ENCODE assay signal across 23 cellular contexts in the genomic region with DNA sequence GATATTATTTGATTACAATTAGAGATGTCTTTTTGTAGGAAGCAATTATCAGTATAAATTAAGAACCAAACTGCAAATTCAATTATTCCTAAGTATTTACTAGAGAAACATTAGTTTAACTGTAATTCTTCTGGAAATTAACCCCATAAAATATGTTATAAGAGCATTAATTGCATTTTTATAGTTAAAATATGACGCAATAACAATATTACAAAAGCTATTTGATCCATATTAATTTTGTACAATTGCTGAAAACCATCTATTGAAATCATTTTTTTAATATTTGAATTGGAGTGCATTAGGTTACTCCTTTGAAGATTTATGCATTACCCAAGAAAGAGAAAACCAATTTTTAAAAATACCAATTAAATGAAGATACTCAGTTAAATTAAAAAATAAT.
DNase-seq lines count a peak whose midpoint lies in the region; ATAC-seq, FAIRE-seq and TF ChIP-seq lines count a peak whose summit lies in the region.
"Had no signal": no experiment of that assay in that cellular context is flagged by ENCODE, and none has a peak within 500 bp of the region (broad histone marks: within the 10 kb centered on the region; RNA-seq: fewer than 3 reads in every experiment).

No MANE protein-coding gene starts in this region.

- H3K9me3 ChIP-seq in mammary epithelial cell (replicated peaks; ENCODE audit: insufficient read depth, low read length) (no peaks in the 10 kb centered on the region), IMR-90 (ENCODE audit: control insufficient read depth, insufficient read depth, low read length) (no peaks in the 10 kb centered on the region), K562 (replicated peaks; ENCODE audit: control insufficient read depth, insufficient read depth, low read depth, low read length) (no peaks in the 10 kb centered on the region; the same call in 1 of the 2 replicates), keratinocyte (ENCODE audit: control insufficient read depth, low read depth, low read length) (no peaks in the 10 kb centered on the region)
- H3K9me3 ChIP-seq: A549; BLaER1 treated with 17β-estradiol and CSF1 and Interleukin-3, amounts not matched to agents 10 nM and 100 nM; Caco-2 had no signal

- H3K9ac ChIP-seq in mammary epithelial cell (ENCODE audit: insufficient read depth, low read length) (no peak overlapping the region), IMR-90 (ENCODE audit: low read depth, low read length) (no peak overlapping the region), K562 (ENCODE audit: insufficient read depth in 1 of 2, low read depth in 2 of 2, low read length in 2 of 2) (no peak overlapping the region), keratinocyte (ENCODE audit: control insufficient read depth, extremely low read depth, insufficient read depth, low read length) (no peak overlapping the region)
- H3K9ac ChIP-seq: BLaER1 treated with 17β-estradiol and CSF1 and Interleukin-3, amounts not matched to agents 10 nM and 100 nM had no signal

- no peak for TF ChIP-seq EP300 in K562 (IDR thresholded peaks at IDR 0.05; ENCODE audit: low read length)

- TF ChIP-seq POLR2A in IMR-90 (IDR thresholded peaks at IDR 0.05; ENCODE audit: low read depth, low read length) = no peak
- TF ChIP-seq POLR2A in K562 (conservative IDR thresholded peaks at IDR 0.05) = no peak

- intact Hi-C loops in mammary epithelial cell (cut with micrococcal nuclease) (loop anchor here (1.0 kb wide), 1 partner anchor 76 kb away; no protein-coding TSS in a partner anchor), MCF 10A (cut with micrococcal nuclease) (no loop called here), IMR-90 (cut with micrococcal nuclease) (no loop called here), K562 (cut with micrococcal nuclease) (no loop called here)

- ATAC-seq in IMR-90 (ENCODE audit: low read depth) = no peak
- no peak for ATAC-seq in K562
- ATAC-seq in GM21515 (IDR thresholded peaks at IDR 0.05; ENCODE audit: unreplicated experiment) = no peak
- ATAC-seq: A549; CD8-positive, alpha-beta T cell had no signal

- H3K4me3 ChIP-seq in mammary epithelial cell (replicated peaks in 1 of 3; ENCODE audit: insufficient read depth in 1 of 3, low read depth in 2 of 3, low read length in 3 of 3) (no peak overlapping the region), IMR-90 (ENCODE audit: insufficient read depth, low read depth, low read length) (no peak overlapping the region), K562 (no peak overlapping the region), keratinocyte (ENCODE audit: control insufficient read depth in 2 of 3, extremely low read depth in 1 of 3, insufficient read depth in 2 of 3, low read depth in 1 of 3, low read length in 3 of 3) (no peak overlapping the region)
- H3K4me3 ChIP-seq: A549; BLaER1 treated with 17β-estradiol and CSF1 and Interleukin-3, amounts not matched to agents 10 nM and 100 nM had no signal

- no peak overlapping the region for H3K4me3 Mint-ChIP-seq in MCF 10A (ENCODE audit: unreplicated experiment)
- H3K4me3 Mint-ChIP-seq: B cell; CD4-positive, alpha-beta T cell; CD8-positive, alpha-beta T cell had no signal

- H2AK9ac ChIP-seq in IMR-90 (replicated peaks; ENCODE audit: low read depth, low read length, poor library complexity) = no peak overlapping the region

- DNase-seq in mammary epithelial cell (no peak), MCF 10A (ENCODE audit: unreplicated experiment) (no peak), IMR-90 (no peak), K562 (ENCODE audit: extremely low read depth in 1 of 4, low spot score in 3 of 4) (no peak), keratinocyte (ENCODE audit: low read depth, low spot score) (no peak)
- no peak for DNase-seq in central memory CD4-positive, alpha-beta T cell
- DNase-seq: AML-193; Caco-2; Calu3; CD4-positive, alpha-beta T cell; CD8-positive, alpha-beta T cell; DMS79 treated with DMSO at 0.1 percent for 48 hours; GF-D8 had no signal

- no peak overlapping the region for H2BK5ac ChIP-seq in IMR-90 (ENCODE audit: low read depth, low read length, poor library complexity, severe bottlenecking)

- H3K9me1 ChIP-seq in IMR-90 (ENCODE audit: insufficient read depth, low read length) (no peaks in the 10 kb centered on the region), K562 (ENCODE audit: control insufficient read depth, insufficient read depth, low read length) (no peaks in the 10 kb centered on the region), keratinocyte (ENCODE audit: control insufficient read depth, extremely low read depth, insufficient read depth, low read length) (no peaks in the 10 kb centered on the region)

- H2BK120ac ChIP-seq in IMR-90 (ENCODE audit: low read depth, low read length) = no peak overlapping the region

- H3K23ac ChIP-seq in IMR-90 (ENCODE audit: low read depth, low read length) = no peak overlapping the region

- no peak overlapping the region for H4K91ac ChIP-seq in IMR-90 (ENCODE audit: insufficient read depth, low read depth, low read length)

- in situ Hi-C loops in mammary epithelial cell (cut with MboI; ENCODE audit: low sequenced_read_pairs in 2 of 2) = no loop called here
- in situ Hi-C loops in IMR-90 (cut with MboI; ENCODE audit: low sequenced_read_pairs) = no loop called here
- in situ Hi-C loops in K562 (cut with MboI) = no loop called here

- 50% methylated on average over 1 of the region's 1 CpG for WGBS in mammary epithelial cell (ENCODE audit: low coverage, missing lambda C conversion rate)
- WGBS in IMR-90 (ENCODE audit: extremely low coverage in 2 of 2, insufficient read length in 1 of 2), 2 experiments = no CpG with 5 or more reads among the region's 1 CpG
- 0% methylated on average over 1 of the region's 1 CpG for WGBS in K562 (ENCODE audit: insufficient coverage, low coverage, missing lambda C conversion rate)

- H3K56ac ChIP-seq in IMR-90 (ENCODE audit: extremely low read depth, insufficient read depth, low read length) = no peak overlapping the region

- TF ChIP-seq CTCF in mammary epithelial cell (conservative IDR thresholded peaks at IDR 0.05 in 1 of 2, IDR thresholded peaks at IDR 0.05 in 1 of 2; ENCODE audit: extremely low read depth in 1 of 2, insufficient read depth in 1 of 2, low read depth in 1 of 2, low read length in 2 of 2) (no peak), MCF 10A (IDR thresholded peaks at IDR 0.05; ENCODE audit: unreplicated experiment) (no peak), IMR-90 (conservative IDR thresholded peaks at IDR 0.05; ENCODE audit: low read depth, low read length) (no peak), K562 (IDR thresholded peaks at IDR 0.05 in 2 of 3, conservative IDR thresholded peaks at IDR 0.05 in 1 of 3; ENCODE audit: insufficient read depth in 2 of 3, low read depth in 1 of 3, low read length in 3 of 3) (no peak), keratinocyte (optimal IDR thresholded peaks at IDR 0.05 in 1 of 3, IDR thresholded peaks at IDR 0.05 in 1 of 3, conservative IDR thresholded peaks at IDR 0.05 in 1 of 3; ENCODE audit: extremely low read depth in 1 of 3, insufficient read depth in 2 of 3, low read length in 3 of 3) (no peak)

- BruUV-seq in mammary epithelial cell (replicated peaks; lab: Mats Ljungman, UMichigan) (TSS peak; percentile 93), MCF 10A (replicated peaks; lab: Mats Ljungman, UMichigan) (no TSS peak), IMR-90 (replicated peaks; lab: Mats Ljungman, UMichigan) (no TSS peak), K562 (replicated peaks; lab: Mats Ljungman, UMichigan) (no TSS peak)

- CTCF ChIA-PET in mammary epithelial cell (lab: Charles Lee; ENCODE audit: low non-redundant PET) (interaction anchor here (0.5 kb wide), 1 partner anchor 44 kb away, joined by 3 read pairs; no protein-coding TSS in a partner anchor), MCF 10A (lab: Yijun Ruan, JAX) (no interaction called here), IMR-90 (lab: Yijun Ruan, JAX) (no interaction called here), K562 (lab: Yijun Ruan, JAX; ENCODE audit: low intra/inter-chr PET ratio) (no interaction called here)

- H3K4me1 ChIP-seq in mammary epithelial cell (ENCODE audit: insufficient read depth, low read length) (peaks cover 5% of the 10 kb centered on the region), IMR-90 (ENCODE audit: control insufficient read depth, insufficient read depth, low read length) (no peaks in the 10 kb centered on the region), K562 (replicated peaks in 1 of 2; ENCODE audit: control insufficient read depth in 2 of 2, insufficient read depth in 2 of 2, low read length in 2 of 2) (no peaks in the 10 kb centered on the region), keratinocyte (ENCODE audit: control insufficient read depth, extremely low read depth, insufficient read depth, low read length) (peaks cover 8% of the 10 kb centered on the region)
- H3K4me1 ChIP-seq: A549; BLaER1 treated with 17β-estradiol and CSF1 and Interleukin-3, amounts not matched to agents 10 nM and 100 nM; Caco-2 had no signal

- no peak overlapping the region for H2BK15ac ChIP-seq in IMR-90 (ENCODE audit: low read depth, low read length)

- H3K27ac ChIP-seq in mammary epithelial cell (ENCODE audit: insufficient read depth, low read depth, low read length) = peak overlapping the region; percentile 8
- H3K27ac ChIP-seq in IMR-90 (ENCODE audit: insufficient read depth, low read length) = no peak overlapping the region
- H3K27ac ChIP-seq in K562 (ENCODE audit: extremely low read depth, low read depth, low read length) = no peak overlapping the region
- peak overlapping the region; percentile 4 for H3K27ac ChIP-seq in keratinocyte (ENCODE audit: control insufficient read depth, insufficient read depth, low read length)
- H3K27ac ChIP-seq: 22Rv1; A549; BLaER1 treated with 17β-estradiol and CSF1 and Interleukin-3, amounts not matched to agents 10 nM and 100 nM; C4-2B had no signal

- no peak overlapping the region for H3K4me2 ChIP-seq in mammary epithelial cell (ENCODE audit: insufficient read depth, low read depth, low read length)
- no peak overlapping the region for H3K4me2 ChIP-seq in IMR-90 (ENCODE audit: low read depth, low read length)
- no peak overlapping the region for H3K4me2 ChIP-seq in K562 (ENCODE audit: insufficient read depth, low read length)
- no peak overlapping the region for H3K4me2 ChIP-seq in keratinocyte (ENCODE audit: control insufficient read depth, extremely low read depth, insufficient read depth, low read depth, low read length)
- H3K4me2 ChIP-seq: A549; BLaER1 treated with 17β-estradiol and CSF1 and Interleukin-3, amounts not matched to agents 10 nM and 100 nM had no signal

- no peak for TF ChIP-seq RAD21 in IMR-90 (IDR thresholded peaks at IDR 0.05; ENCODE audit: low read length)
- TF ChIP-seq RAD21 in K562 (CRISPR knock-in tag; conservative IDR thresholded peaks at IDR 0.05 in 1 of 2, IDR thresholded peaks at IDR 0.05 in 1 of 2) = no peak

- H2AFZ ChIP-seq in mammary epithelial cell (ENCODE audit: low read depth, low read length) = no peak overlapping the region
- H2AFZ ChIP-seq in IMR-90 (replicated peaks; ENCODE audit: low read length, poor library complexity) = no peak overlapping the region
- H2AFZ ChIP-seq in K562 (ENCODE audit: low read depth, low read length) = no peak overlapping the region
- H2AFZ ChIP-seq in keratinocyte (ENCODE audit: control insufficient read depth, low read length) = no peak overlapping the region

- H3K9me3 Mint-ChIP-seq in MCF 10A (ENCODE audit: unreplicated experiment) = no peaks in the 10 kb centered on the region
- H3K9me3 Mint-ChIP-seq: CD4-positive, alpha-beta T cell had no signal

- FAIRE-seq in K562 (lab: Jason Lieb, UNC) (no peak), keratinocyte (lab: Jason Lieb, UNC) (no peak)
- FAIRE-seq: A549, D721Med, G401.6, GM12891, GM19239 had no signal

- H2AK5ac ChIP-seq in IMR-90 (ENCODE audit: low read depth, low read length) = no peak overlapping the region

- H3K27ac Mint-ChIP-seq in MCF 10A (ENCODE audit: low read depth, unreplicated experiment) = no peak overlapping the region
- H3K27ac Mint-ChIP-seq: B cell; CD4-positive, alpha-beta T cell; CD8-positive, alpha-beta T cell had no signal

- no peak overlapping the region for H2BK20ac ChIP-seq in IMR-90 (ENCODE audit: low read depth, low read length)

- H3K36me3 ChIP-seq in mammary epithelial cell (ENCODE audit: insufficient read depth, low read length) (no peaks in the 10 kb centered on the region), IMR-90 (ENCODE audit: control insufficient read depth, insufficient read depth, low read length) (no peaks in the 10 kb centered on the region), K562 (ENCODE audit: control insufficient read depth, insufficient read depth, low read length) (no peaks in the 10 kb centered on the region), keratinocyte (ENCODE audit: control insufficient read depth in 2 of 2, extremely low read depth in 1 of 2, insufficient read depth in 2 of 2, low read length in 2 of 2) (no peaks in the 10 kb centered on the region)
- H3K36me3 ChIP-seq: BLaER1 treated with 17β-estradiol and CSF1 and Interleukin-3, amounts not matched to agents 10 nM and 100 nM had no signal

- no peaks in the 10 kb centered on the region for H3K27me3 Mint-ChIP-seq in MCF 10A (ENCODE audit: insufficient read depth, unreplicated experiment)
- H3K27me3 Mint-ChIP-seq: B cell; CD4-positive, alpha-beta T cell had no signal

- H4K20me1 ChIP-seq in mammary epithelial cell (ENCODE audit: insufficient read depth, low read length) (no peaks in the 10 kb centered on the region), IMR-90 (ENCODE audit: insufficient read depth, low read length) (no peaks in the 10 kb centered on the region), K562 (replicated peaks; ENCODE audit: control insufficient read depth, insufficient read depth, low read length) (no peaks in the 10 kb centered on the region), keratinocyte (ENCODE audit: control insufficient read depth, extremely low read depth, insufficient read depth, low read length) (no peaks in the 10 kb centered on the region)
- H4K20me1 ChIP-seq: BLaER1 treated with 17β-estradiol and CSF1 and Interleukin-3, amounts not matched to agents 10 nM and 100 nM had no signal

- H3K79me2 ChIP-seq in mammary epithelial cell (ENCODE audit: insufficient read depth, low read length) (no peaks in the 10 kb centered on the region), K562 (ENCODE audit: control insufficient read depth, insufficient read depth, low read length) (no peaks in the 10 kb centered on the region), keratinocyte (ENCODE audit: control insufficient read depth, insufficient read depth, low read length) (no peaks in the 10 kb centered on the region)

- dilution Hi-C loops in mammary epithelial cell (cut with HindIII; ENCODE audit: low sequenced_read_pairs) (no loop called here), IMR-90 (cut with HindIII; ENCODE audit: low sequenced_read_pairs, unreplicated experiment) (no loop called here), keratinocyte (cut with MboI; ENCODE audit: extremely low pct_ligation_motif_present, low sequenced_read_pairs) (no loop called here)

- no peak overlapping the region for H4K8ac ChIP-seq in IMR-90 (ENCODE audit: low read depth in 2 of 2, low read length in 2 of 2)

- POLR2A ChIA-PET in MCF 10A (lab: Yijun Ruan, JAX) (interaction anchor here (0.6 to 1.4 kb wide), 4 partner anchors 22 to 184 kb away, joined by 3 to 4 read pairs (median 3); no protein-coding TSS in a partner anchor), IMR-90 (lab: Charles Lee; ENCODE audit: unreplicated experiment) (no interaction called here), K562 (lab: Yijun Ruan, JAX) (no interaction called here)

- H3K4ac ChIP-seq in IMR-90 (ENCODE audit: low read depth, low read length) = no peak overlapping the region

- no peaks in the 10 kb centered on the region for H3K79me1 ChIP-seq in IMR-90 (ENCODE audit: low read depth in 1 of 2, low read length in 2 of 2)

- no peak overlapping the region for H3K14ac ChIP-seq in IMR-90 (replicated peaks; ENCODE audit: low read depth, low read length)

- H3K18ac ChIP-seq in IMR-90 (ENCODE audit: low read depth, low read length) = no peak overlapping the region

- no peak overlapping the region for H4K5ac ChIP-seq in IMR-90 (ENCODE audit: low read depth, low read length)

- H3K36me3 Mint-ChIP-seq in MCF 10A (ENCODE audit: insufficient read depth, unreplicated experiment) = no peaks in the 10 kb centered on the region
- H3K36me3 Mint-ChIP-seq: CD8-positive, alpha-beta T cell had no signal

- H3K4me1 Mint-ChIP-seq in MCF 10A (ENCODE audit: insufficient read depth, unreplicated experiment) = no peaks in the 10 kb centered on the region
- H3K4me1 Mint-ChIP-seq: B cell had no signal

- H3K27me3 ChIP-seq in mammary epithelial cell (ENCODE audit: insufficient read depth, low read length) (no peaks in the 10 kb centered on the region), IMR-90 (ENCODE audit: control insufficient read depth, insufficient read depth, low read length) (no peaks in the 10 kb centered on the region), K562 (ENCODE audit: control insufficient read depth in 2 of 2, insufficient read depth in 2 of 2, low read length in 2 of 2) (no peaks in the 10 kb centered on the region), keratinocyte (ENCODE audit: control insufficient read depth, extremely low read depth, insufficient read depth, low read length) (no peaks in the 10 kb centered on the region)
- H3K27me3 ChIP-seq: BLaER1 treated with 17β-estradiol and CSF1 and Interleukin-3, amounts not matched to agents 10 nM and 100 nM had no signal

Comparison
In these comparisons a context has a peak if more than half of its experiments do, and no peak if none do; other contexts are left out.
1. H3K27ac ChIP-seq: peak in mammary epithelial cell (single experiment) and keratinocyte (single experiment); none in IMR-90 (single experiment) and K562 (single experiment).